Comparison of ENCODE assay signal across 1 cellular context in genomic region chr1:156371553-156372264, GRCh38.
TF ChIP-seq lines count a peak whose summit lies in the region.

No MANE protein-coding gene starts in this region.

TF ChIP-seq in HepG2, 621 proteins besides CTCF, POLR2A, EP300 and RAD21 (continued from another document and continues in another):
- TF ChIP-seq YEATS4 (CRISPR knock-in tag; IDR thresholded peaks at IDR 0.05; ENCODE audit: borderline replicate concordance), result peak; percentile 74; the same call in 1 of the 2 replicates
- no peak for TF ChIP-seq JARID2 (CRISPR knock-in tag; IDR thresholded peaks at IDR 0.05; ENCODE audit: insufficient replicate concordance)
- peak; percentile 87; the same call in 1 of the 2 replicates for TF ChIP-seq ZBTB26 (CRISPR knock-in tag; IDR thresholded peaks at IDR 0.05; ENCODE audit: borderline replicate concordance)
- TF ChIP-seq LBX2 (CRISPR knock-in tag; IDR thresholded peaks at IDR 0.05; ENCODE audit: borderline replicate concordance), result no peak
- TF ChIP-seq ZNF557 (CRISPR knock-in tag; IDR thresholded peaks at IDR 0.05), result no peak
- TF ChIP-seq MTF1 (CRISPR knock-in tag; IDR thresholded peaks at IDR 0.05), result no peak
- peak; percentile 90; the same call in 1 of the 2 replicates for TF ChIP-seq FUBP1 (CRISPR knock-in tag; IDR thresholded peaks at IDR 0.05; ENCODE audit: borderline replicate concordance)
- no peak for TF ChIP-seq ETS1 (CRISPR knock-in tag; IDR thresholded peaks at IDR 0.05)
- TF ChIP-seq ZNF30 (CRISPR knock-in tag; IDR thresholded peaks at IDR 0.05), result no peak
- TF ChIP-seq GMEB1 (CRISPR knock-in tag; IDR thresholded peaks at IDR 0.05; ENCODE audit: borderline replicate concordance), result peak; percentile 49; the same call in 1 of the 2 replicates
- TF ChIP-seq GTF3A (CRISPR knock-in tag; conservative IDR thresholded peaks at IDR 0.05), result no peak
- no peak for TF ChIP-seq HOXA7 (CRISPR knock-in tag; IDR thresholded peaks at IDR 0.05)
- TF ChIP-seq PHF5A (CRISPR knock-in tag; IDR thresholded peaks at IDR 0.05; ENCODE audit: low read depth, unreplicated experiment), result peak; percentile 95
- TF ChIP-seq MXD4 (CRISPR knock-in tag; IDR thresholded peaks at IDR 0.05), result no peak
- TF ChIP-seq ZBTB7A (CRISPR knock-in tag; IDR thresholded peaks at IDR 0.05), result peak; percentile 82
- peak; percentile 99 for TF ChIP-seq NCOA2 (CRISPR knock-in tag; IDR thresholded peaks at IDR 0.05)
- no peak; the same call in 1 of the 2 replicates for TF ChIP-seq ZNF777 (CRISPR knock-in tag; IDR thresholded peaks at IDR 0.05)
- peak; percentile 53; the same call in 1 of the 2 replicates for TF ChIP-seq ZHX1 (CRISPR knock-in tag; IDR thresholded peaks at IDR 0.05; ENCODE audit: low read depth)
- TF ChIP-seq ZNF772 (CRISPR knock-in tag; IDR thresholded peaks at IDR 0.05), result peak; percentile 93
- no peak for TF ChIP-seq SRSF9 (IDR thresholded peaks at IDR 0.05; ENCODE audit: borderline replicate concordance, insufficient read depth, low read depth, low read length, poor library complexity, severe bottlenecking)
- peak; percentile 63; the same call in 1 of the 2 replicates for TF ChIP-seq ZSCAN9 (CRISPR knock-in tag; IDR thresholded peaks at IDR 0.05; ENCODE audit: borderline replicate concordance)
- TF ChIP-seq NR0B2 (CRISPR knock-in tag; IDR thresholded peaks at IDR 0.05), result no peak
- peak in 1 of 2 experiments; percentile 59; a peak in 2 of 4 replicates for TF ChIP-seq REST (IDR thresholded peaks at IDR 0.05; ENCODE audit: borderline replicate concordance in 1 of 2, low read depth in 1 of 2, low read length in 2 of 2)
- no peak; the same call in 1 of the 2 replicates for TF ChIP-seq SRY (CRISPR knock-in tag; IDR thresholded peaks at IDR 0.05)
- no peak for TF ChIP-seq NBN (conservative IDR thresholded peaks at IDR 0.05)
- peak; percentile 54 for TF ChIP-seq ZNF652 (CRISPR knock-in tag; IDR thresholded peaks at IDR 0.05; ENCODE audit: borderline replicate concordance, low read depth)
- TF ChIP-seq GTF2F1 (IDR thresholded peaks at IDR 0.05; ENCODE audit: low read length), result no peak
- TF ChIP-seq ZNF503 (CRISPR knock-in tag; IDR thresholded peaks at IDR 0.05), result peak; percentile 97
- TF ChIP-seq TAF1 (CRISPR knock-in tag; IDR thresholded peaks at IDR 0.05), result no peak
- TF ChIP-seq ARID2 (CRISPR knock-in tag; IDR thresholded peaks at IDR 0.05; ENCODE audit: borderline replicate concordance), result no peak
- TF ChIP-seq RFXAP (CRISPR knock-in tag; IDR thresholded peaks at IDR 0.05; ENCODE audit: borderline replicate concordance), result peak; percentile 84; the same call in 1 of the 2 replicates
- TF ChIP-seq FOXP4 (CRISPR knock-in tag; IDR thresholded peaks at IDR 0.05), result peak; percentile 95
- TF ChIP-seq IRF1 (CRISPR knock-in tag; IDR thresholded peaks at IDR 0.05; ENCODE audit: low read depth), result no peak
- peak; percentile 65; the same call in 1 of the 2 replicates for TF ChIP-seq ZBTB37 (CRISPR knock-in tag; IDR thresholded peaks at IDR 0.05)
